ENCODE assay signal across 8 cellular contexts in the genomic region with DNA sequence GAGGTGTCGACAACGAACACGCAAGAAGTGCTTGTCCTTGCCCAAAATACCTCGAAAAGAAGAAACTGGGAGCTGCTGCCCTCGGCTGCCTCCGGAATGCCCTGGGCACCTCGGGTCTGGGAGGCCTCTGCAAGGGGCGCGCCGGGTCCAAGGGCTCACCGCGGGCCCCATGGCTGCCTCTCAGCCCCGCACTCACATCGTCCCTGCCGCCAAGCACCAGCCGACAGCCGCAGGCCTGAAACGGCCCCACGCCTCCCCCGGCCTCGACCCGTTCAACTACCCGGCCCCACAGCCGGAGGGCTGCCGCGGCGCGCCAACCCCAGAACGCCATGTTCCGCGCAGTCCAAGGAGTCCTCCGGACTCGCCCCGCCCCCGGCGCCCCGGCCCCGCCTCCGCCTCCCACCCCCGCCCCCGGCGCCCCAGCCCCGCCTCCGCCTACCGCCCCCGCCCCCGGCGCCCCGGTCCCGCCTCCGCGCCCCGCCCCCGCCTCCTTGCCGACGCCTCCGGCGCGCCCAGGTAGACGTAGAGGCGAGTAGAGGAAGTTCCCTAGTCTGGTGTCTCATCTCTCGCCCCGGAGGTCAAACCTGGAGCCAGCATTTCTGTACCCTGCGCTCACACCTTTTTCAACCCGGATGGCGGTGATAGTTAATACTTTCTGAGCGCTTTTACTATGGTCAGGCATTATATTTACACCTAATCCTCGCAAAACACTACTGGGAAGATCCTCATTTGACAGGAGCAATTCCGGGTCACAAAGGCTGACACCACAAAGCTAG. TPM values are rescaled to one million over a fixed set of nuclear protein-coding genes. Genes with fewer than 3 reads are reported as not detected.
DNase-seq lines count a peak whose midpoint lies in the region; ATAC-seq, FAIRE-seq and TF ChIP-seq lines count a peak whose summit lies in the region.

A gene (minus strand): TSS at position 345 of the 776 bp plus-strand sequence. CDS start 14 bp downstream, at position 331.

- FAIRE-seq in D721Med (lab: Jason Lieb, UNC): no peak

- H3K27ac ChIP-seq in HUES48 (ENCODE audit: low read depth, low read length): peak within 1 kb of the TSS; percentile 97

- TF ChIP-seq CTCF in D721Med (IDR thresholded peaks at IDR 0.05; ENCODE audit: insufficient read depth, missing control alignments): no peak
- TF ChIP-seq CTCF in epithelial cell of proximal tubule (conservative IDR thresholded peaks at IDR 0.05; ENCODE audit: low read depth, low read length): no peak

- peak; percentile 72 for ATAC-seq in GM21390 (IDR thresholded peaks at IDR 0.05; ENCODE audit: unreplicated experiment)

- H3K9ac ChIP-seq in HUES48 (ENCODE audit: low read depth, low read length): peak within 1 kb of the TSS; percentile 83

- no peaks in the 10 kb centered on the region for H3K9me3 ChIP-seq in HUES48 (ENCODE audit: control insufficient read depth, insufficient read depth, low read length)

- DNase-seq in D721Med (ENCODE audit: insufficient read length, low spot score) (peak; percentile 48), OCI-M1 (lab: John Stamatoyannopoulos, UW) (peak; percentile 93), activated T-cell treated with anti-CD3 and anti-CD28 coated beads for 4 hours (peak; percentile 76), epithelial cell of proximal tubule (ENCODE audit: low read depth) (peak; percentile 15), mucosa of gallbladder (ENCODE audit: low spot score) (peak; percentile 86)
- peak; percentile 52 to 61 for DNase-seq in stimulated activated CD8-positive, alpha-beta memory T cell treated with anti-CD3 and anti-CD28 coated beads, Interleukin-4, amount 100 ng/mL, for 4 hours (ENCODE audit: low read depth in 2 of 2, low spot score in 1 of 2)

- peak within 1 kb of the TSS; percentile 96 for H3K4me3 ChIP-seq in HUES48 (ENCODE audit: low read depth, low read length)
- peak within 1 kb of the TSS; percentile 100 for H3K4me3 ChIP-seq in epithelial cell of proximal tubule (ENCODE audit: low read depth, low read length)

- H3K27me3 ChIP-seq in HUES48 (ENCODE audit: control insufficient read depth, insufficient read depth, low read length): no peaks in the 10 kb centered on the region

- H3K4me1 ChIP-seq in HUES48 (ENCODE audit: control insufficient read depth, insufficient read depth, low read length): peaks cover 8% of the 10 kb centered on the region

- H3K36me3 ChIP-seq in HUES48 (ENCODE audit: control insufficient read depth, insufficient read depth, low read length): peaks cover 20% of the 10 kb centered on the region

RNA-seq across cellular contexts. Expression of the gene that starts here (rescaled TPM):
- 5.5 and 11.8 TPM in 2 replicates for total RNA-seq in epithelial cell of proximal tubule
- 19.0 TPM for total RNA-seq in mucosa of gallbladder

Comparison
In these comparisons a context has a peak if more than half of its experiments do, and no peak if none do; other contexts are left out.
1. Peak in every context shown above with its lines: DNase-seq, ATAC-seq, H3K4me3 ChIP-seq and H3K27ac ChIP-seq.
2. DNase-seq: peak in every context shown above with its lines; median percentile 93 in OCI-M1; 86 in mucosa of gallbladder; 76 in activated T-cell treated with anti-CD3 and anti-CD28 coated beads for 4 hours; 56 in stimulated activated CD8-positive, alpha-beta memory T cell treated with anti-CD3 and anti-CD28 coated beads, Interleukin-4, amount 100 ng/mL, for 4 hours; 48 in D721Med; 15 in epithelial cell of proximal tubule.